In genomic region chr6:51928320-51928719, GRCh38 we compare ENCODE assay signal across 19 cellular contexts.
A peak's percentile ranks its signal among the peaks of the same experiment; 100 is the strongest.
DNase-seq lines count a peak whose midpoint lies in the region; ATAC-seq and FAIRE-seq lines count a peak whose summit lies in the region.
"Had no signal": no experiment of that assay in that cellular context is flagged by ENCODE, and none has a peak within 500 bp of the region (broad histone marks: within the 10 kb centered on the region; RNA-seq: fewer than 3 reads in every experiment).

No MANE protein-coding gene starts in this region.

- H3K4me3 ChIP-seq in small intestine (ENCODE audit: low read depth in 1 of 2, low read length in 2 of 2), result no peak overlapping the region
- H3K4me3 ChIP-seq: gastroesophageal sphincter, SJSA1, thoracic aorta had no signal

- no peak for FAIRE-seq in small intestine (lab: Jason Lieb, UNC)
- FAIRE-seq: astrocyte, keratinocyte had no signal

- H3K36me3 Mint-ChIP-seq in activated CD8-positive, alpha-beta T cell treated with anti-CD3 and anti-CD28 coated beads, Interleukin-2, amount 10 ng/mL, durations not matched to agents 7 days and 5 days (ENCODE audit: low read depth), result no peaks in the 10 kb centered on the region
- H3K36me3 Mint-ChIP-seq: CD4-positive, alpha-beta memory T cell had no signal

- no peaks in the 10 kb centered on the region for H3K9me3 Mint-ChIP-seq in activated CD8-positive, alpha-beta T cell treated with anti-CD3 and anti-CD28 coated beads, Interleukin-2, amount 10 ng/mL, durations not matched to agents 7 days and 5 days (ENCODE audit: insufficient read depth)
- H3K9me3 Mint-ChIP-seq: activated T-helper 1 cell treated with anti-CD3 and anti-CD28 coated beads, Interleukin-12 subunit alpha, Interleukin-12 subunit beta, Interleukin-2, Interleukin-4 antibody, amounts not matched to agents 30 ng/mL and 10 ng/mL and 1 ng/mL, durations not matched to agents 14 hours and 24 hours and 36 hours had no signal

- H3K27ac Mint-ChIP-seq in activated CD8-positive, alpha-beta T cell treated with anti-CD3 and anti-CD28 coated beads, Interleukin-2, amount 10 ng/mL, durations not matched to agents 7 days and 5 days, result no peak overlapping the region
- H3K27ac Mint-ChIP-seq: activated T-helper 1 cell treated with anti-CD3 and anti-CD28 coated beads, Interleukin-12 subunit alpha, Interleukin-12 subunit beta, Interleukin-2, Interleukin-4 antibody, amounts not matched to agents 30 ng/mL and 10 ng/mL and 1 ng/mL, durations not matched to agents 14 hours and 24 hours and 36 hours; CD4-positive, alpha-beta memory T cell had no signal

- peak; percentile 65 for ATAC-seq in GM18907 (IDR thresholded peaks at IDR 0.05; ENCODE audit: unreplicated experiment)
- peak; percentile 65 for ATAC-seq in GM21619 (IDR thresholded peaks at IDR 0.05; ENCODE audit: unreplicated experiment)
- peak; percentile 91 for ATAC-seq in HG03175 (IDR thresholded peaks at IDR 0.05; ENCODE audit: unreplicated experiment)
- no peak for ATAC-seq in activated CD8-positive, alpha-beta T cell treated with anti-CD3 and anti-CD28 coated beads, Interleukin-2, amount 10 ng/mL, durations not matched to agents 7 days and 5 days
- ATAC-seq: gastroesophageal sphincter, sciatic nerve had no signal

- POLR2A ChIA-PET in activated CD8-positive, alpha-beta T cell treated with anti-CD3 and anti-CD28 coated beads, Interleukin-2, amount 10 ng/mL, durations not matched to agents 7 days and 5 days (lab: Charles Lee), result no interaction called here

- no peaks in the 10 kb centered on the region for H3K4me1 ChIP-seq in small intestine (ENCODE audit: control insufficient read depth in 2 of 2, insufficient read depth in 1 of 2, low read depth in 1 of 2, low read length in 1 of 2)
- H3K4me1 ChIP-seq: gastroesophageal sphincter, SJSA1 had no signal

- no peaks in the 10 kb centered on the region for H3K27me3 Mint-ChIP-seq in activated CD8-positive, alpha-beta T cell treated with anti-CD3 and anti-CD28 coated beads, Interleukin-2, amount 10 ng/mL, durations not matched to agents 7 days and 5 days (ENCODE audit: low read depth)

- H3K27me3 ChIP-seq in small intestine (ENCODE audit: control insufficient read depth in 2 of 2, insufficient read depth in 2 of 2, low read length in 2 of 2), result no peaks in the 10 kb centered on the region

- 60 to 68% (median 64%) methylated on average over 3 of the region's 3 CpGs for WGBS in small intestine, 3 donors

- CTCF ChIA-PET in activated CD8-positive, alpha-beta T cell treated with anti-CD3 and anti-CD28 coated beads, Interleukin-2, amount 10 ng/mL, durations not matched to agents 7 days and 5 days (lab: Charles Lee), result interaction anchor here (0.7 kb wide), 1 partner anchor 32 kb away, joined by 3 read pairs; no protein-coding TSS in a partner anchor

- H3K27ac ChIP-seq in small intestine (ENCODE audit: low read depth in 1 of 2, low read length in 1 of 2), result no peak overlapping the region
- H3K27ac ChIP-seq: gastroesophageal sphincter, SJSA1, thoracic aorta had no signal

- H3K4me1 Mint-ChIP-seq in activated CD8-positive, alpha-beta T cell treated with anti-CD3 and anti-CD28 coated beads, Interleukin-2, amount 10 ng/mL, durations not matched to agents 7 days and 5 days (ENCODE audit: low read depth), result no peaks in the 10 kb centered on the region
- H3K4me1 Mint-ChIP-seq: CD4-positive, alpha-beta memory T cell had no signal

- DNase-seq in small intestine, result peak; percentile 35
- no peak for DNase-seq in nucleus accumbens (lab: John Stamatoyannopoulos, UW)
- no peak for DNase-seq in activated CD8-positive, alpha-beta T cell treated with anti-CD3 and anti-CD28 coated beads, Interleukin-2, amount 10 ng/mL, durations not matched to agents 7 days and 5 days
- no peak for DNase-seq in medulla oblongata (ENCODE audit: extremely low spot score)
- no peak for DNase-seq in stimulated activated naive CD4-positive, alpha-beta T cell treated with Interleukin-2 at 50 U/mL for 16 hours (lab: John Stamatoyannopoulos, UW)
- DNase-seq: activated CD4-positive, CD25-positive, alpha-beta regulatory T cell; CD4-positive, alpha-beta memory T cell; NCI-H187 treated with DMSO at 0.1 percent for 48 hours; NCI-H774 had no signal

- no peaks in the 10 kb centered on the region for H3K36me3 ChIP-seq in small intestine (ENCODE audit: control insufficient read depth in 2 of 2, insufficient read depth in 2 of 2, low read length in 2 of 2)
- H3K36me3 ChIP-seq: gastroesophageal sphincter, SJSA1, thoracic aorta had no signal

- no peaks in the 10 kb centered on the region for H3K9me3 ChIP-seq in small intestine (ENCODE audit: control insufficient read depth, low read depth)
- H3K9me3 ChIP-seq: gastroesophageal sphincter, SJSA1, thoracic aorta had no signal

- no peak overlapping the region for H3K4me3 Mint-ChIP-seq in activated CD8-positive, alpha-beta T cell treated with anti-CD3 and anti-CD28 coated beads, Interleukin-2, amount 10 ng/mL, durations not matched to agents 7 days and 5 days
- H3K4me3 Mint-ChIP-seq: activated T-helper 1 cell treated with anti-CD3 and anti-CD28 coated beads, Interleukin-12 subunit alpha, Interleukin-12 subunit beta, Interleukin-2, Interleukin-4 antibody, amounts not matched to agents 30 ng/mL and 10 ng/mL and 1 ng/mL, durations not matched to agents 14 hours and 24 hours and 36 hours; CD4-positive, alpha-beta memory T cell had no signal
